19 cellular contexts compared by ENCODE assay signal in the genomic region with DNA sequence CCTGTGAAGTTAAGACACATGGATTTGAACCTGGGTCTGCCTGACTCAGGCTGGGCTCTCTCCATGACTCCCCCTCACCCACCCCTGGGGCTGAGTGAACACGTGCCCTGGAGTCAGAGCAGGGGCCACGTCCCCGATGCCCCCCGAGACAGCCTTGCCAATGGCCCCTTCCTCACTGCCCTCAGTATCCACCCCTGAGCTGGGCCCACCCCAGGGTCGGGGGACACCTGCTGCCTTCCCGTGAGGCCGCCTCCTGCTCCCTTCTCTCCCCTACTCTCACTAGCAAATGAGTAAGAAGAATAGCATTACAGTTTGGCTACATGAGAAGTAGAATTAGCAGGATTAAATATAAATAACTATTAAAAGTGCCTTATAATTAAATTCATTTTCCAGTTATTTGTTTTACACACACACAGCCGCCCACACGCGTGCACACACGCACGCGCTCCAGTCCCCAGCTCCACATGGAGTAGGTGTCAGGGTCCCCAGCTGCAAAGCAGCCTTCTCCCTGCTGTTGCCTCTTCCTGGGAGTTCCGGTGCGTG.
DNase-seq lines count a peak whose midpoint lies in the region; ATAC-seq, FAIRE-seq and TF ChIP-seq lines count a peak whose summit lies in the region.
"Had no signal": no experiment of that assay in that cellular context is flagged by ENCODE, and none has a peak within 500 bp of the region (broad histone marks: within the 10 kb centered on the region; RNA-seq: fewer than 3 reads in every experiment).

No MANE protein-coding gene starts in this region.

- no peaks in the 10 kb centered on the region for H3K9me2 ChIP-seq in PC-9 (ENCODE audit: insufficient read depth)

- TF ChIP-seq CTCF in PC-9 (conservative IDR thresholded peaks at IDR 0.05): no peak

- H3K27ac ChIP-seq in PC-9: no peak overlapping the region
- H3K27ac ChIP-seq: A549, BLaER1 had no signal

- H4K20me1 ChIP-seq in PC-9 (ENCODE audit: insufficient read depth): no peaks in the 10 kb centered on the region; the same call in 1 of the 2 replicates

- peaks cover 7% of the 10 kb centered on the region for H3K27me3 ChIP-seq in H7 (ENCODE audit: control insufficient read depth, insufficient read depth, low read length)
- peaks cover 63% of the 10 kb centered on the region for H3K27me3 ChIP-seq in PC-9 (ENCODE audit: insufficient read depth, low read depth)
- H3K27me3 ChIP-seq: BLaER1 had no signal

- H3K36me3 ChIP-seq in H7 (replicated peaks; ENCODE audit: control insufficient read depth, insufficient read depth, low read length) (no peaks in the 10 kb centered on the region), PC-9 (ENCODE audit: low read depth) (no peaks in the 10 kb centered on the region)
- H3K36me3 ChIP-seq: BLaER1 had no signal

- no peaks in the 10 kb centered on the region for H3F3A ChIP-seq in PC-9 (ENCODE audit: insufficient read depth, low read depth)

- no peak overlapping the region for H2AFZ ChIP-seq in PC-9
- H2AFZ ChIP-seq: GM23338 had no signal

- no peaks in the 10 kb centered on the region for H3K79me2 ChIP-seq in PC-9 (ENCODE audit: low read depth)

- no TSS peak for BruUV-seq in PC-9 (replicated peaks; lab: Mats Ljungman, UMichigan)

- no peaks in the 10 kb centered on the region for H3K4me1 ChIP-seq in PC-9 (replicated peaks; ENCODE audit: insufficient read depth)
- H3K4me1 ChIP-seq: A549, BLaER1 had no signal

- H3K4me3 ChIP-seq in H7 (ENCODE audit: insufficient read depth, low read depth, low read length) (no peak overlapping the region), PC-9 (no peak overlapping the region)
- H3K4me3 ChIP-seq: A549, BLaER1, GM23338 had no signal

- DNase-seq in Right ventricle myocardium inferior (ENCODE audit: missing footprints) (peak; percentile 23), left ventricle myocardium superior (no peak), H7 (peak; percentile 54), urothelium cell line (ENCODE audit: low spot score) (no peak), NCI-H187 (lab: John Stamatoyannopoulos, UW) (no peak), PC-9 (no peak)
- DNase-seq: 8988T; Calu3; CD4-positive, alpha-beta T cell; CD8-positive, alpha-beta memory T cell; DMS53; DMS79 treated with DMSO at 0.1 percent for 48 hours; GF-D8; HCEC 1CT had no signal

- POLR2A ChIA-PET in PC-9 (lab: Charles Lee; ENCODE audit: unreplicated experiment): no interaction called here

- intact Hi-C loops in Right ventricle myocardium inferior (cut with DNase I) (no loop called here), left ventricle myocardium superior (cut with micrococcal nuclease) (no loop called here), PC-9 (cut with micrococcal nuclease; ENCODE audit: unreplicated experiment) (no loop called here)

- H3K4me2 ChIP-seq in PC-9: no peak overlapping the region
- H3K4me2 ChIP-seq: A549, BLaER1, GM23338 had no signal

- H3K9me3 ChIP-seq in PC-9 (ENCODE audit: insufficient read depth, low read depth): no peaks in the 10 kb centered on the region
- H3K9me3 ChIP-seq: A549, BLaER1 had no signal

- peak; percentile 23 for FAIRE-seq in urothelium cell line (lab: Jason Lieb, UNC)
- FAIRE-seq: A549, GM12891, GM18507 had no signal

- CTCF ChIA-PET in PC-9 (lab: Charles Lee): no interaction called here

- ATAC-seq in Right ventricle myocardium inferior (no peak), left ventricle myocardium superior (no peak)
- ATAC-seq: A549 had no signal

Comparison
In these comparisons a context has a peak if more than half of its experiments do, and no peak if none do; other contexts are left out.
1. DNase-seq: peak in Right ventricle myocardium inferior (single experiment) and H7 (single experiment); none in left ventricle myocardium superior (single experiment), urothelium cell line (single experiment), NCI-H187 (0 of 2) and PC-9 (0 of 2).